16 cellular contexts compared by ENCODE assay signal in the genomic region with DNA sequence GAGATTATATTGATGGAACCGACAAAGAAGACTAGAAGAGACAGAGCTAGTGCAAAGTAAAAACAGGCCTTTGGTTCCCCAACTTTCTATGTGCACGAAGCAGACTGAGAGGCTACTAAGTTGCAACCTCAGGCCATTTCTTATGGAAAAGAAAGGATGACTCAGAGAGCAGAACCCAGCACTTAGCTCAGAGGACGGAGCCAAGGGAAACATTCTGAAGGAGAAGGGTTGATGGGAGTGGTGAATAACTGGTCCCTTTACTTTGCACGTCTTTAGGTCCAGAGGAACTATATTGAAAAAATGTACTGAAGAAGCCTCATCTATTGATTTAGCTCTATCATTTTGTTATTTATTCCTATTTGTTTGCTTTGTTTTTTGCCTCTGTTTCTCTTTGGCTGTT.
DNase-seq lines count a peak whose midpoint lies in the region; FAIRE-seq and TF ChIP-seq lines count a peak whose summit lies in the region.
"Had no signal": no experiment of that assay in that cellular context is flagged by ENCODE, and none has a peak within 500 bp of the region (broad histone marks: within the 10 kb centered on the region; RNA-seq: fewer than 3 reads in every experiment).

No MANE protein-coding gene starts in this region.

- H3K4me3 ChIP-seq in astrocyte (ENCODE audit: insufficient read depth, low read depth, low read length): no peak overlapping the region
- no peak overlapping the region for H3K4me3 ChIP-seq in fibroblast of mammary gland (ENCODE audit: control insufficient read depth, low read depth, low read length)
- no peak overlapping the region for H3K4me3 ChIP-seq in small intestine (ENCODE audit: low read depth in 1 of 2, low read length in 2 of 2)

- H3K4me2 ChIP-seq in astrocyte (ENCODE audit: low read length): no peak overlapping the region

- H3K36me3 Mint-ChIP-seq in HFFc6 (ENCODE audit: low read depth) (no peaks in the 10 kb centered on the region), astrocyte (ENCODE audit: low read depth, unreplicated experiment) (no peaks in the 10 kb centered on the region)

- no peak for TF ChIP-seq CTCF in HFFc6 (IDR thresholded peaks at IDR 0.05)
- no peak for TF ChIP-seq CTCF in astrocyte (IDR thresholded peaks at IDR 0.05; ENCODE audit: insufficient read depth, low read depth, low read length)
- TF ChIP-seq CTCF in fibroblast of mammary gland (conservative IDR thresholded peaks at IDR 0.05; ENCODE audit: control insufficient read depth, insufficient read depth, low read depth, low read length): no peak

- peaks cover 5% of the 10 kb centered on the region for H3K4me1 ChIP-seq in astrocyte (ENCODE audit: insufficient read depth, low read length)
- H3K4me1 ChIP-seq in small intestine (ENCODE audit: control insufficient read depth in 2 of 2, insufficient read depth in 1 of 2, low read depth in 1 of 2, low read length in 1 of 2): no peaks in the 10 kb centered on the region
- H3K4me1 ChIP-seq: BE2C had no signal

- no peak overlapping the region for H3K27ac ChIP-seq in astrocyte (ENCODE audit: low read depth, low read length)
- H3K27ac ChIP-seq in small intestine (ENCODE audit: low read depth in 1 of 2, low read length in 1 of 2): no peak overlapping the region

- no peaks in the 10 kb centered on the region for H3K79me2 ChIP-seq in astrocyte (ENCODE audit: insufficient read depth, low read length)

- H3K9me3 Mint-ChIP-seq in HFFc6: peaks cover 7% of the 10 kb centered on the region; the same call in 1 of the 2 replicates
- no peaks in the 10 kb centered on the region for H3K9me3 Mint-ChIP-seq in astrocyte (ENCODE audit: unreplicated experiment)

- H3K27me3 ChIP-seq in astrocyte (ENCODE audit: insufficient read depth, low read length) (no peaks in the 10 kb centered on the region), small intestine (ENCODE audit: control insufficient read depth in 2 of 2, insufficient read depth in 2 of 2, low read length in 2 of 2) (no peaks in the 10 kb centered on the region)
- H3K27me3 ChIP-seq: BE2C had no signal

- H3K4me3 Mint-ChIP-seq in HFFc6: no peak overlapping the region
- no peak overlapping the region for H3K4me3 Mint-ChIP-seq in astrocyte (ENCODE audit: unreplicated experiment)

- H2AFZ ChIP-seq in astrocyte (ENCODE audit: low read depth, low read length): no peak overlapping the region

- no peak overlapping the region for H3K9ac ChIP-seq in astrocyte (ENCODE audit: low read length)

- H3K27ac Mint-ChIP-seq in HFFc6 (no peak overlapping the region), astrocyte (ENCODE audit: unreplicated experiment) (no peak overlapping the region)

- H3K9me3 ChIP-seq in astrocyte (ENCODE audit: insufficient read depth, low read depth, low read length): no peaks in the 10 kb centered on the region
- H3K9me3 ChIP-seq in small intestine (ENCODE audit: control insufficient read depth, low read depth): no peaks in the 10 kb centered on the region
- H3K9me3 ChIP-seq: BE2C had no signal

- H3K36me3 ChIP-seq in astrocyte (ENCODE audit: insufficient read depth, low read length) (no peaks in the 10 kb centered on the region), small intestine (ENCODE audit: control insufficient read depth in 2 of 2, insufficient read depth in 2 of 2, low read length in 2 of 2) (no peaks in the 10 kb centered on the region)
- H3K36me3 ChIP-seq: BE2C had no signal

- peak; percentile 3 for DNase-seq in HFFc6
- peak; percentile 56 for DNase-seq in astrocyte (ENCODE audit: low read depth)
- DNase-seq in fibroblast of mammary gland (ENCODE audit: low read depth): peak; percentile 37
- DNase-seq in stromal cell of bone marrow (ENCODE audit: low read depth): peak; percentile 32
- DNase-seq in pons (ENCODE audit: low spot score): no peak
- no peak for DNase-seq in small intestine
- no peak for DNase-seq in GF-D8 (lab: John Stamatoyannopoulos, UW)
- DNase-seq: BE2C, DMS79, KG1, NCI-H1694, NCI-H2081, NCI-H2171 treated with DMSO at 0.1 percent for 48 hours, NCI-H524 treated with DMSO at 0.1 percent for 48 hours, NCI-H82 had no signal

- H3K4me1 Mint-ChIP-seq in HFFc6 (ENCODE audit: low read depth) (no peaks in the 10 kb centered on the region), astrocyte (ENCODE audit: low read depth, unreplicated experiment) (peaks cover 5% of the 10 kb centered on the region)

- FAIRE-seq in astrocyte (lab: Jason Lieb, UNC): no peak
- no peak for FAIRE-seq in small intestine (lab: Jason Lieb, UNC)
- FAIRE-seq: GM18507 had no signal

- H4K20me1 ChIP-seq in astrocyte (ENCODE audit: insufficient read depth, low read length): no peaks in the 10 kb centered on the region

- 83 to 89% (median 88%) methylated on average over 4 of the region's 4 CpGs for WGBS in small intestine, 3 donors

- H3K27me3 Mint-ChIP-seq in HFFc6 (ENCODE audit: insufficient read depth) (no peaks in the 10 kb centered on the region; the same call in 1 of the 2 replicates), astrocyte (ENCODE audit: low read depth, unreplicated experiment) (no peaks in the 10 kb centered on the region)

Comparison
In these comparisons a context has a peak if more than half of its experiments do, and no peak if none do; other contexts are left out.
1. DNase-seq: peak in HFFc6 (single experiment), astrocyte (single experiment), fibroblast of mammary gland (single experiment) and stromal cell of bone marrow (single experiment); none in pons (single experiment), small intestine (single experiment) and GF-D8 (single experiment).